In the genomic region with DNA sequence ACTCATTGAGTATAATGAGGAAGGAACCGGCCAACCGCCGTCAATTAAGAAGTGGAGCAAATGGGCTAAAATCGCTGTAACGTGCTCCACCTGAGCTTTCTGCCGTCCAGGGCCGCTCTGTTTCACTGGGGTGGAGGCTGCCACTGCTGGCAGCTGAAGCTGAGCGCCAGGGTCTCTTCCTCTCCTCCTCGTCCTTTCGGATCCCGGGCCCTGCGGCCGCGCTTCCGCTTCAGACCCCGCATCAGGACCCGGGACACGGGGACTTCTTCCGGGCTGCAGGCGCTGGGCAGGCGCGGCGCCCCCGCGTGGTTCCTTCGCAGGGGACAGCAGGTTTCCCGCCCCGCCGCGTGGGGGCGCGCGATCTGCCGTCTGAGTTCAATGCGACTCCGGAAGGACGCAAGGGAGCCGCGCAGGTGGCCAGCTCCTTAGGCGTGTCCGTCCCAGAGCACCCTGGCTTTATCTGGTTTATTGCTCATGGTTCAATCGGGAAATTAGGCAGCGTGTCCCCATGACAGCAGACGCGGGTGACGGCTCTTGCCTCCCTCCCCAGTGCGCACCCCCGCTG, we compare ENCODE assay signal across 1 cellular context.
TF ChIP-seq lines count a peak whose summit lies in the region.

No MANE protein-coding gene starts in this region.

TF ChIP-seq in K562, 482 proteins besides CTCF, POLR2A, EP300 and RAD21 (continued from another document):
- TF ChIP-seq, protein P1, sequence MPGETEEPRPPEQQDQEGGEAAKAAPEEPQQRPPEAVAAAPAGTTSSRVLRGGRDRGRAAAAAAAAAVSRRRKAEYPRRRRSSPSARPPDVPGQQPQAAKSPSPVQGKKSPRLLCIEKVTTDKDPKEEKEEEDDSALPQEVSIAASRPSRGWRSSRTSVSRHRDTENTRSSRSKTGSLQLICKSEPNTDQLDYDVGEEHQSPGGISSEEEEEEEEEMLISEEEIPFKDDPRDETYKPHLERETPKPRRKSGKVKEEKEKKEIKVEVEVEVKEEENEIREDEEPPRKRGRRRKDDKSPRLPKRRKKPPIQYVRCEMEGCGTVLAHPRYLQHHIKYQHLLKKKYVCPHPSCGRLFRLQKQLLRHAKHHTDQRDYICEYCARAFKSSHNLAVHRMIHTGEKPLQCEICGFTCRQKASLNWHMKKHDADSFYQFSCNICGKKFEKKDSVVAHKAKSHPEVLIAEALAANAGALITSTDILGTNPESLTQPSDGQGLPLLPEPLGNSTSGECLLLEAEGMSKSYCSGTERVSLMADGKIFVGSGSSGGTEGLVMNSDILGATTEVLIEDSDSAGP (CRISPR knock-in tag; IDR thresholded peaks at IDR 0.05), result no peak
- no peak for TF ChIP-seq ZNF143 (CRISPR knock-in tag; IDR thresholded peaks at IDR 0.05)
- TF ChIP-seq, protein P2, sequence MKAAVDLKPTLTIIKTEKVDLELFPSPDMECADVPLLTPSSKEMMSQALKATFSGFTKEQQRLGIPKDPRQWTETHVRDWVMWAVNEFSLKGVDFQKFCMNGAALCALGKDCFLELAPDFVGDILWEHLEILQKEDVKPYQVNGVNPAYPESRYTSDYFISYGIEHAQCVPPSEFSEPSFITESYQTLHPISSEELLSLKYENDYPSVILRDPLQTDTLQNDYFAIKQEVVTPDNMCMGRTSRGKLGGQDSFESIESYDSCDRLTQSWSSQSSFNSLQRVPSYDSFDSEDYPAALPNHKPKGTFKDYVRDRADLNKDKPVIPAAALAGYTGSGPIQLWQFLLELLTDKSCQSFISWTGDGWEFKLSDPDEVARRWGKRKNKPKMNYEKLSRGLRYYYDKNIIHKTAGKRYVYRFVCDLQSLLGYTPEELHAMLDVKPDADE (conservative IDR thresholded peaks at IDR 0.05; ENCODE audit: control insufficient read depth, low read depth, low read length), result no peak
- no peak for TF ChIP-seq ZNF444 (CRISPR knock-in tag; IDR thresholded peaks at IDR 0.05)
- TF ChIP-seq ZNF507 (tag; conservative IDR thresholded peaks at IDR 0.05), result no peak
- TF ChIP-seq ZNF76 (CRISPR knock-in tag; IDR thresholded peaks at IDR 0.05; ENCODE audit: borderline replicate concordance), result no peak
- no peak for TF ChIP-seq RBFOX2 (IDR thresholded peaks at IDR 0.05; ENCODE audit: low read depth, low read length)
- TF ChIP-seq TBL1XR1 (IDR thresholded peaks at IDR 0.05; ENCODE audit: low read length in 2 of 2), result no peak
- no peak for TF ChIP-seq ZNF311 (CRISPR knock-in tag; IDR thresholded peaks at IDR 0.05)
- TF ChIP-seq SMARCB1 (IDR thresholded peaks at IDR 0.05; ENCODE audit: insufficient read length, low read depth), result no peak
- TF ChIP-seq TAF15 (IDR thresholded peaks at IDR 0.05; ENCODE audit: low read depth, low read length), result no peak
- no peak for TF ChIP-seq MEF2D (tag; conservative IDR thresholded peaks at IDR 0.05; ENCODE audit: low read depth)
TF ChIP-seq in K562: peak in this region for 0.
